In genomic region chr17:65794572-65794971, GRCh38 we compare ENCODE assay signal across 8 cellular contexts.
A peak's percentile ranks its signal among the peaks of the same experiment; 100 is the strongest.
DNase-seq lines count a peak whose midpoint lies in the region; ATAC-seq and TF ChIP-seq lines count a peak whose summit lies in the region.

No MANE protein-coding gene starts in this region.

- no peaks in the 10 kb centered on the region for H3K36me3 ChIP-seq in lung (ENCODE audit: control insufficient read depth in 2 of 2, insufficient read depth in 2 of 2, low read length in 2 of 2)

- peak; percentile 35 for TF ChIP-seq CTCF in Calu3 (IDR thresholded peaks at IDR 0.05; ENCODE audit: unreplicated experiment)
- peak; percentile 56 for TF ChIP-seq CTCF in WTC11 (IDR thresholded peaks at IDR 0.05)
- TF ChIP-seq CTCF in lung (IDR thresholded peaks at IDR 0.05; ENCODE audit: control extremely low read depth, extremely low read depth), result peak; percentile 2

- H3K27ac Mint-ChIP-seq in Calu3 (ENCODE audit: unreplicated experiment) (no peak overlapping the region), WTC11 (no peak overlapping the region)
- H3K27ac Mint-ChIP-seq in activated naive CD8-positive, alpha-beta T cell treated with anti-CD3 and anti-CD28 coated beads, Interleukin-2, amount 50 U/mL, for 24 hours, result no peak overlapping the region

- no peaks in the 10 kb centered on the region for H3K27me3 ChIP-seq in lung (ENCODE audit: control insufficient read depth, insufficient read depth)

- intact Hi-C loops in Calu3 (cut with micrococcal nuclease; ENCODE audit: unreplicated experiment), result no loop called here

- H3K4me1 Mint-ChIP-seq in Calu3 (ENCODE audit: low read depth, unreplicated experiment) (no peaks in the 10 kb centered on the region), WTC11 (peaks cover 19% of the 10 kb centered on the region)
- peaks cover 6% of the 10 kb centered on the region for H3K4me1 Mint-ChIP-seq in activated naive CD8-positive, alpha-beta T cell treated with anti-CD3 and anti-CD28 coated beads, Interleukin-2, amount 50 U/mL, for 24 hours

- H3K36me3 Mint-ChIP-seq in Calu3 (ENCODE audit: insufficient read depth, unreplicated experiment) (no peaks in the 10 kb centered on the region), WTC11 (no peaks in the 10 kb centered on the region)
- no peaks in the 10 kb centered on the region for H3K36me3 Mint-ChIP-seq in activated naive CD8-positive, alpha-beta T cell treated with anti-CD3 and anti-CD28 coated beads, Interleukin-2, amount 50 U/mL, for 24 hours (ENCODE audit: low read depth)

- ATAC-seq in WTC11, result peak; percentile 78
- no peak for ATAC-seq in lung (ENCODE audit: insufficient read depth, low FRiP score)
- no peak for ATAC-seq in activated naive CD8-positive, alpha-beta T cell treated with anti-CD3 and anti-CD28 coated beads, Interleukin-2, amount 50 U/mL, for 24 hours
- no peak for ATAC-seq in GM21367 (IDR thresholded peaks at IDR 0.05; ENCODE audit: unreplicated experiment)
- ATAC-seq in GM19035 (IDR thresholded peaks at IDR 0.05; ENCODE audit: unreplicated experiment), result no peak

- 53 to 61% methylated on average over 5 of the region's 5 CpGs for WGBS in lung, 2 donors

- CTCF ChIA-PET in Calu3 (lab: Charles Lee), result interaction anchor here (0.6 to 1.8 kb wide), 3 partner anchors 464 to 562 kb away, joined by 3 to 6 read pairs (median 4); no protein-coding TSS in a partner anchor
- CTCF ChIA-PET in WTC11 (lab: Charles Lee), result interaction anchor here (0.6 to 1.5 kb wide), 10 partner anchors 9 to 500 kb away, joined by 3 to 7 read pairs (median 4); no protein-coding TSS in a partner anchor

- H3K4me3 Mint-ChIP-seq in Calu3 (ENCODE audit: low read depth, unreplicated experiment) (no peak overlapping the region), WTC11 (no peak overlapping the region)
- no peak overlapping the region for H3K4me3 Mint-ChIP-seq in activated naive CD8-positive, alpha-beta T cell treated with anti-CD3 and anti-CD28 coated beads, Interleukin-2, amount 50 U/mL, for 24 hours

- H3K27ac ChIP-seq in lung (ENCODE audit: low read depth in 1 of 2, low read length in 1 of 2), result no peak overlapping the region

- H3K4me1 ChIP-seq in lung (ENCODE audit: control insufficient read depth in 2 of 2, insufficient read depth in 2 of 2, low read length in 2 of 2), result peaks cover 0 to 2% of the 10 kb centered on the region in 2 donors

- no peaks in the 10 kb centered on the region for H3K9me3 ChIP-seq in lung (ENCODE audit: control insufficient read depth in 2 of 2, insufficient read depth in 1 of 2, low read length in 1 of 2)

- no TSS peak for BruUV-seq in Calu3 (replicated peaks; lab: Mats Ljungman, UMichigan)

- peak; percentile 34 for DNase-seq in Calu3
- peak; percentile 57 for DNase-seq in HT1080 (ENCODE audit: low read depth)
- peak; percentile 42 for DNase-seq in WTC11 (ENCODE audit: low spot score)
- no peak for DNase-seq in lung (ENCODE audit: low spot score)
- DNase-seq in activated naive CD8-positive, alpha-beta T cell treated with anti-CD3 and anti-CD28 coated beads, Interleukin-2, amount 50 U/mL, for 24 hours, result no peak
- DNase-seq in T-helper 1 cell, result no peak

- POLR2A ChIA-PET in WTC11 (lab: Charles Lee), result no interaction called here

- H3K27me3 Mint-ChIP-seq in Calu3 (ENCODE audit: unreplicated experiment), result peaks cover 21% of the 10 kb centered on the region
- no peaks in the 10 kb centered on the region for H3K27me3 Mint-ChIP-seq in WTC11 (ENCODE audit: low read depth)
- peaks cover 2% of the 10 kb centered on the region for H3K27me3 Mint-ChIP-seq in activated naive CD8-positive, alpha-beta T cell treated with anti-CD3 and anti-CD28 coated beads, Interleukin-2, amount 50 U/mL, for 24 hours

- no peak overlapping the region for H3K4me3 ChIP-seq in lung

- H3K9me3 Mint-ChIP-seq in Calu3 (ENCODE audit: low read depth, unreplicated experiment) (no peaks in the 10 kb centered on the region), WTC11 (no peaks in the 10 kb centered on the region)
- H3K9me3 Mint-ChIP-seq in activated naive CD8-positive, alpha-beta T cell treated with anti-CD3 and anti-CD28 coated beads, Interleukin-2, amount 50 U/mL, for 24 hours, result no peaks in the 10 kb centered on the region

TF ChIP-seq in WTC11, 78 proteins besides CTCF, POLR2A, EP300 and RAD21 (continues in another document):
- no peak for TF ChIP-seq NFE2L1 (CRISPR knock-in tag; IDR thresholded peaks at IDR 0.05)
- no peak for TF ChIP-seq ERG (CRISPR knock-in tag; IDR thresholded peaks at IDR 0.05)
- TF ChIP-seq CDX4 (CRISPR knock-in tag; IDR thresholded peaks at IDR 0.05; ENCODE audit: borderline replicate concordance), result no peak
- TF ChIP-seq SMAD4 (CRISPR knock-in tag; IDR thresholded peaks at IDR 0.05), result no peak
- no peak for TF ChIP-seq KAT7 (CRISPR knock-in tag; IDR thresholded peaks at IDR 0.05; ENCODE audit: borderline replicate concordance)
- TF ChIP-seq USF2 (CRISPR knock-in tag; IDR thresholded peaks at IDR 0.05), result no peak
- TF ChIP-seq AR (CRISPR knock-in tag; IDR thresholded peaks at IDR 0.05), result no peak
- no peak for TF ChIP-seq ELF4 (CRISPR knock-in tag; IDR thresholded peaks at IDR 0.05; ENCODE audit: low read depth)
- TF ChIP-seq CBFB (CRISPR knock-in tag; IDR thresholded peaks at IDR 0.05; ENCODE audit: low read depth), result no peak
- TF ChIP-seq STAT6 (CRISPR knock-in tag; conservative IDR thresholded peaks at IDR 0.05; ENCODE audit: low read depth), result no peak
- TF ChIP-seq CREM (CRISPR knock-in tag; IDR thresholded peaks at IDR 0.05), result no peak
- TF ChIP-seq SMAD3 (CRISPR knock-in tag; IDR thresholded peaks at IDR 0.05; ENCODE audit: borderline replicate concordance), result no peak
- no peak for TF ChIP-seq FOXP1 (CRISPR knock-in tag; IDR thresholded peaks at IDR 0.05; ENCODE audit: borderline replicate concordance)

Comparison
In these comparisons a context has a peak if more than half of its experiments do, and no peak if none do; other contexts are left out.
1. DNase-seq: peak in Calu3 (single experiment), HT1080 (single experiment) and WTC11 (single experiment); none in lung (single experiment), activated naive CD8-positive, alpha-beta T cell treated with anti-CD3 and anti-CD28 coated beads, Interleukin-2, amount 50 U/mL, for 24 hours (single experiment) and T-helper 1 cell (0 of 5).
2. CTCF ChIP-seq: peak in every context shown above with its lines; median percentile 56 in WTC11; 35 in Calu3; 2 in lung.